1 cellular context compared by ENCODE assay signal in genomic region chr9:131012396-131012917, GRCh38.
TF ChIP-seq lines count a peak whose summit lies in the region.

No MANE protein-coding gene starts in this region.

TF ChIP-seq in H1, 55 proteins besides CTCF, POLR2A, EP300 and RAD21:
- TF ChIP-seq CBX5 (IDR thresholded peaks at IDR 0.05; ENCODE audit: low read depth, low read length) (no peak), CREB1 (IDR thresholded peaks at IDR 0.05) (no peak), SUZ12 (IDR thresholded peaks at IDR 0.05; ENCODE audit: low read length) (no peak), SIX5 (IDR thresholded peaks at IDR 0.05; ENCODE audit: low read depth, low read length) (no peak), ZNF274 (IDR thresholded peaks at IDR 0.05; ENCODE audit: borderline replicate concordance, extremely low read depth, low read length) (no peak), RFX5 (IDR thresholded peaks at IDR 0.05; ENCODE audit: borderline replicate concordance, low read depth, low read length) (no peak), TAF1 (IDR thresholded peaks at IDR 0.05; ENCODE audit: low read depth, low read length) (no peak), KDM4A (IDR thresholded peaks at IDR 0.05; ENCODE audit: low read depth, low read length, severe bottlenecking) (no peak), CTBP2 (IDR thresholded peaks at IDR 0.05; ENCODE audit: borderline replicate concordance, insufficient read depth, insufficient read length, low read length) (no peak), USF2 (IDR thresholded peaks at IDR 0.05; ENCODE audit: low read length) (no peak), PHF8 (conservative IDR thresholded peaks at IDR 0.05; ENCODE audit: low read depth, low read length) (no peak), CHD1 (IDR thresholded peaks at IDR 0.05; ENCODE audit: low read depth, low read length) (no peak), ATF2 (IDR thresholded peaks at IDR 0.05; ENCODE audit: low read length) (no peak), BACH1 (IDR thresholded peaks at IDR 0.05; ENCODE audit: low read length) (no peak), CHD7 (IDR thresholded peaks at IDR 0.05; ENCODE audit: insufficient replicate concordance, low read length) (no peak)
TF ChIP-seq in H1: peak in this region for 0.
